Comparison of ENCODE assay signal across 8 cellular contexts in the genomic region with DNA sequence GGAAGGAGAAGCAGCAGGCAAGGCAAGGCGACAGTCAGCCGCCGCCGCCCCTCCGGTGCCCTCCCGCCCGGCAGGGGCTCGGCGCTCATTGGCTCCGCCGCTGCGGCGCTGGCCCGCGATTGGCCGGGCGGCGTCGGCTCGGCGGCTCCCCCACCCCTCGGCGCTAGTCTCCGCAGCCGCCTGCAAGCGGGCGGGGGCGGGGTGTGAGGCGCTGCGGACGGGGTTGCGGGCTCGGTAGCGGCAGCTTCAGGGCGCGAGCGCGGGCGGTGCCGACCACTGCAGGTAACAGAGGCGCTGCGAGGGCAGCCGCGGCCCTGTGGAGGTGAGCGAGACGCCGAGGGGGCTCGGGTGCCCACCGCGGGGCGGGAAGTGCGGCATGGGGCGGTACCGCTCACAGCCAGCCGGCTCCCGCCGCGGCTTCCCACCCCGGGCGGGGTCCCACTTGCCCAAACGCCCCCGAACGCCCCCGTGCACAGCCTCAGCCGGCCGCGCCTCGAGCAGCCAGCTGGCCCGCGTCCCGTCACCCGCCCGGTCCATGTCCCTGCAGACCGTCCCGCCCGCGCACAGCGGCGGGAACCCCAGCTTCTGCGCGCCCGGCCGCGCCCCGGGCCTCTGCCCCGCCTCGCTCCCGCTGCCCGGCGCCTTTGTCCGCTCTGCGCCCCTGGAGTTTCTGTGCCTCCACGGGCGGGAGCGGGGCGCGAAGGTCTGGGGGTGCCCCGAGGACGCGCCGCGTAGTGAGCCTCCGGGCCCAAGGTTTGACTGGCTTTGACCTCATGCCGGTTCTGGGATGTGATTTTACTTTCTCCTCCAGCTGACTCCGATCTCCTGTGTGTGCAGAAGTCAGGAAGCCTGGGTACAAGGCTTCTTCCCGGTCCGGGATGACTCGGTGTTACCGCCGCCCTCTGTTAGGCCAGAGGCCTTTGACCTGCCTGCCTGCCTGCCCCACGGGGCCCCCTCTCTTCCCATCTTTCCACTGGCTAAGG. TPM values are rescaled to one million over a fixed set of nuclear protein-coding genes. Genes with fewer than 3 reads are reported as not detected.
DNase-seq lines count a peak whose midpoint lies in the region; ATAC-seq lines count a peak whose summit lies in the region.

A gene (plus strand): TSS at position 166 of the 983 bp plus-strand sequence. CDS start 4,480 bp downstream, outside the sequence.

- peaks cover 11% of the 10 kb centered on the region for H3K36me3 ChIP-seq in HUES6 (ENCODE audit: control insufficient read depth, insufficient read depth, low read length)
- no peaks in the 10 kb centered on the region for H3K36me3 ChIP-seq in esophagus (ENCODE audit: control insufficient read depth in 2 of 2, insufficient read depth in 2 of 2, low read length in 1 of 2)
- H3K36me3 ChIP-seq in mucosa of rectum (ENCODE audit: control insufficient read depth in 2 of 2, insufficient read depth in 2 of 2, low read length in 2 of 2) = peaks cover 0 to 2% of the 10 kb centered on the region in 2 donors

- WGBS in esophagus, 2 donors = 0% methylated on average over 79 to 111 of the region's 111 CpGs

- H3K27me3 ChIP-seq in HUES6 (ENCODE audit: control insufficient read depth, insufficient read depth, low read length) (no peaks in the 10 kb centered on the region), esophagus (ENCODE audit: control insufficient read depth in 1 of 2, insufficient read depth in 2 of 2, low read length in 2 of 2) (no peaks in the 10 kb centered on the region), mucosa of rectum (ENCODE audit: control insufficient read depth in 2 of 2, insufficient read depth in 2 of 2, low read length in 2 of 2) (no peaks in the 10 kb centered on the region)

- H3K9ac ChIP-seq in HUES6 (ENCODE audit: low read length) (peak within 1 kb of the TSS; percentile 79), mucosa of rectum (ENCODE audit: low read depth in 1 of 2, low read length in 2 of 2) (peak within 1 kb of the TSS; percentile 78 to 85)

- H3K9me3 ChIP-seq in HUES6 (ENCODE audit: control insufficient read depth, insufficient read depth, low read depth, low read length) (no peaks in the 10 kb centered on the region), esophagus (ENCODE audit: control insufficient read depth in 2 of 2, insufficient read depth in 1 of 2, low read depth in 1 of 2, low read length in 1 of 2) (no peaks in the 10 kb centered on the region), mucosa of rectum (ENCODE audit: control insufficient read depth in 2 of 2, low read length in 2 of 2) (no peaks in the 10 kb centered on the region)

- peak; percentile 97 for ATAC-seq in GM21423 (IDR thresholded peaks at IDR 0.05; ENCODE audit: unreplicated experiment)

- H3K27ac ChIP-seq in HUES6 (ENCODE audit: low read depth, low read length) = 0 out of 2 replicates have a peak within 1 kb of the TSS, but pooled peaks have one; percentile 23
- peak within 1 kb of the TSS; percentile 91 to 96 for H3K27ac ChIP-seq in esophagus (ENCODE audit: low read depth in 2 of 2, low read length in 1 of 2)
- H3K27ac ChIP-seq in mucosa of rectum (ENCODE audit: low read depth in 2 of 2, low read length in 2 of 2) = peak within 1 kb of the TSS; percentile 86 to 89

- peak; percentile 96 for DNase-seq in DMS 273 (lab: John Stamatoyannopoulos, UW; ENCODE audit: unreplicated experiment)
- DNase-seq in OCI-M1 (lab: John Stamatoyannopoulos, UW) = peak; percentile 95
- DNase-seq in activated T-cell treated with anti-CD3 and anti-CD28 coated beads for 4 hours = peak; percentile 70
- peak; percentile 76 for DNase-seq in stimulated activated CD8-positive, alpha-beta memory T cell treated with anti-CD3 and anti-CD28 coated beads, Interleukin-4, amount 100 ng/mL, for 24 hours (ENCODE audit: low read depth)

- peak within 1 kb of the TSS; percentile 84 for H3K4me3 ChIP-seq in HUES6 (ENCODE audit: low read depth, low read length)
- H3K4me3 ChIP-seq in esophagus (ENCODE audit: low read depth in 1 of 2, low read length in 2 of 2) = peak within 1 kb of the TSS; percentile 80 to 92
- peak within 1 kb of the TSS; percentile 84 to 85 for H3K4me3 ChIP-seq in mucosa of rectum (ENCODE audit: low read length in 2 of 2)

- peaks cover 5% of the 10 kb centered on the region; the same call in 1 of the 2 replicates for H3K4me1 ChIP-seq in HUES6 (ENCODE audit: control insufficient read depth, insufficient read depth, low read length)
- H3K4me1 ChIP-seq in esophagus (ENCODE audit: control insufficient read depth in 2 of 2, insufficient read depth in 2 of 2, low read length in 1 of 2) = no peaks in the 10 kb centered on the region
- peaks cover 0 to 7% of the 10 kb centered on the region in 2 donors for H3K4me1 ChIP-seq in mucosa of rectum (ENCODE audit: control insufficient read depth in 2 of 2, insufficient read depth in 2 of 2, low read length in 2 of 2)

RNA-seq across cellular contexts. Expression of the gene that starts here (rescaled TPM):
- 1 to 10 TPM; 2.3 to 5.1 TPM for polyA plus RNA-seq in esophagus

Comparison
In these comparisons a context has a peak if more than half of its experiments do, and no peak if none do; other contexts are left out.
1. Peak in every context shown above with its lines: DNase-seq, ATAC-seq, H3K4me3 ChIP-seq and H3K27ac ChIP-seq.
2. H3K27ac ChIP-seq: peak in every context shown above with its lines; median percentile 94 in esophagus; 88 in mucosa of rectum; 23 in HUES6.